Comparison of ENCODE assay signal across 8 cellular contexts in genomic region chr18:62183578-62184195, GRCh38. TPM values are rescaled to one million over a fixed set of nuclear protein-coding genes. Genes with fewer than 3 reads are reported as not detected.
DNase-seq lines count a peak whose midpoint lies in the region; ATAC-seq, FAIRE-seq and TF ChIP-seq lines count a peak whose summit lies in the region.

No MANE protein-coding gene starts in this region.

- no peak for TF ChIP-seq EP300 in A549 (IDR thresholded peaks at IDR 0.05)

- no peaks in the 10 kb centered on the region for H3K9me3 ChIP-seq in A549

- H3K4me3 ChIP-seq in A549 = no peak overlapping the region
- no peak overlapping the region for H3K4me3 ChIP-seq in fibroblast of mammary gland (ENCODE audit: control insufficient read depth, low read depth, low read length)

- peaks cover 14% of the 10 kb centered on the region; the same call in 2 of the 3 replicates for H3K4me1 ChIP-seq in A549

- DNase-seq in A549 (ENCODE audit: low read depth in 1 of 2, low spot score in 1 of 2) (peak; percentile 13 to 52), ELR (ENCODE audit: low read depth) (peak; percentile 77), NCI-H1930 (lab: John Stamatoyannopoulos, UW) (peak; percentile 18 to 43), fibroblast of mammary gland (ENCODE audit: low read depth) (peak; percentile 76), pulmonary artery endothelial cell (ENCODE audit: low read depth, low spot score) (peak; percentile 29)
- peak; percentile 41 for DNase-seq in activated CD4-positive, alpha-beta T cell treated with anti-CD3 and anti-CD28 coated beads for 48 hours

- TF ChIP-seq POLR2A in A549 (IDR thresholded peaks at IDR 0.05; ENCODE audit: low read length) = no peak

- TF ChIP-seq CTCF in A549 (IDR thresholded peaks at IDR 0.05) (peak; percentile 82), fibroblast of mammary gland (conservative IDR thresholded peaks at IDR 0.05; ENCODE audit: control insufficient read depth, insufficient read depth, low read depth, low read length) (peak; percentile 99)

- ATAC-seq in A549 (no peak), GM18502 (IDR thresholded peaks at IDR 0.05; ENCODE audit: poor library complexity, unreplicated experiment) (no peak), HG03457 (IDR thresholded peaks at IDR 0.05; ENCODE audit: unreplicated experiment) (no peak)

- CTCF ChIA-PET in A549 (lab: Yijun Ruan, JAX) = interaction anchor here (0.6 to 2.5 kb wide), 7 partner anchors 56 to 400 kb away, joined by 3 to 15 read pairs (median 6); no protein-coding TSS in a partner anchor

- no peak overlapping the region; the same call in 2 of the 3 replicates for H3K4me2 ChIP-seq in A549

- no peak for FAIRE-seq in A549 (lab: Jason Lieb, UNC)

- WGBS in A549 (ENCODE audit: missing lambda C conversion rate) = 2% methylated on average over 2 of the region's 2 CpGs

- TF ChIP-seq RAD21 in A549 (conservative IDR thresholded peaks at IDR 0.05 in 1 of 2, IDR thresholded peaks at IDR 0.05 in 1 of 2) = peak; percentile 71 to 76

- no peak overlapping the region for H3K27ac ChIP-seq in A549

- POLR2A ChIA-PET in A549 (lab: Yijun Ruan, JAX) = no interaction called here

TF ChIP-seq in A549, 52 proteins besides CTCF, POLR2A, EP300 and RAD21:
- TF ChIP-seq SMC3 (IDR thresholded peaks at IDR 0.05) (peak; percentile 51; the same call in 2 of the 3 replicates), ZNF302 (CRISPR knock-in tag; IDR thresholded peaks at IDR 0.05) (no peak), JUN (IDR thresholded peaks at IDR 0.05) (no peak), TP53 (CRISPR knock-in tag; IDR thresholded peaks at IDR 0.05) (no peak), ZC3H11A (IDR thresholded peaks at IDR 0.05) (no peak), REST (IDR thresholded peaks at IDR 0.05) (no peak)
TF ChIP-seq in A549: peak in this region for 1.

RNA-seq across cellular contexts. Expression of gene PIGN, which starts 3.2 kb away (rescaled TPM):
- 27.6 and 37.0 TPM in 2 replicates for polyA plus RNA-seq in A549 (2011; rRNA removed)
- 4.6 and 4.7 TPM in 2 replicates for polyA plus RNA-seq in A549 (2012; cell fraction: cytosol; rRNA removed)
- polyA plus RNA-seq in A549 (2012; cell fraction: nucleus; rRNA removed) = 2.2 and 4.5 TPM in 2 replicates
- polyA plus RNA-seq in A549 (2017; fragmentation: RNase III; extraction: RNeasy Plus Mini Kit Qiagen cat#74134 plus additional on column Dnase treatment) = 12.9 to 13.6 TPM (median 13.0 TPM) in 3 replicates
- 38.8 and 50.4 TPM in 2 replicates for polyA minus RNA-seq in A549 (2011; rRNA and poly(A)+ RNA removed)
- total RNA-seq in pulmonary artery endothelial cell = 37.8 and 53.9 TPM in 2 replicates

RNA-seq across cellular contexts. Expression of gene RELCH, which starts 3.4 kb away (rescaled TPM):
- polyA plus RNA-seq in A549 (2011; rRNA removed) (17.5 and 28.6 TPM in 2 replicates), A549 (2017; fragmentation: RNase III; extraction: RNeasy Plus Mini Kit Qiagen cat#74134 plus additional on column Dnase treatment) (11.5 to 14.3 TPM (median 13.5 TPM) in 3 replicates)
- polyA plus RNA-seq in A549 (2012; cell fraction: cytosol; rRNA removed) = 3.5 and 4.6 TPM in 2 replicates
- 5.9 and 8.8 TPM in 2 replicates for polyA plus RNA-seq in A549 (2012; cell fraction: nucleus; rRNA removed)
- polyA minus RNA-seq in A549 (2011; rRNA and poly(A)+ RNA removed) = 33.5 and 54.8 TPM in 2 replicates
- 19.5 and 36.8 TPM in 2 replicates for total RNA-seq in pulmonary artery endothelial cell
